In genomic region chr12:113271466-113271852, GRCh38 we compare ENCODE assay signal across 12 cellular contexts. TPM values are rescaled to one million over a fixed set of nuclear protein-coding genes. Genes with fewer than 3 reads are reported as not detected.
A peak's percentile ranks its signal among the peaks of the same experiment; 100 is the strongest.
DNase-seq lines count a peak whose midpoint lies in the region; ATAC-seq and TF ChIP-seq lines count a peak whose summit lies in the region.
"Had no signal": no experiment of that assay in that cellular context is flagged by ENCODE, and none has a peak within 500 bp of the region (broad histone marks: within the 10 kb centered on the region; RNA-seq: fewer than 3 reads in every experiment).

No MANE protein-coding gene starts in this region.

- H3K27ac ChIP-seq in breast epithelium (peak overlapping the region; percentile 84 to 86), mesenchymal stem cell (ENCODE audit: low read length, poor library complexity, severe bottlenecking) (peak overlapping the region; percentile 11), substantia nigra (ENCODE audit: low read depth, low read length, poor library complexity, severe bottlenecking) (peak overlapping the region; percentile 82)
- H3K27ac ChIP-seq: neutrophil had no signal

- no peak overlapping the region for H2BK5ac ChIP-seq in mesenchymal stem cell (ENCODE audit: low read depth, low read length, poor library complexity, severe bottlenecking)

- H3K4me3 ChIP-seq in breast epithelium (peak overlapping the region in 1 of 3 donors; percentile 45), mesenchymal stem cell (ENCODE audit: insufficient read depth in 1 of 2, low read depth in 1 of 2, low read length in 2 of 2) (peak overlapping the region in 1 of 2 experiments; percentile 50)
- H3K4me3 ChIP-seq: GM12878 had no signal

- H3K36me3 ChIP-seq in breast epithelium (no peaks in the 10 kb centered on the region), mesenchymal stem cell (ENCODE audit: control insufficient read depth in 1 of 2, insufficient read depth in 2 of 2, low read depth in 1 of 2, low read length in 2 of 2) (peaks cover 45 to 65% of the 10 kb centered on the region in 2 experiments)

- H4K8ac ChIP-seq in mesenchymal stem cell (ENCODE audit: low read length) = peak overlapping the region; percentile 94

- peak overlapping the region; percentile 85 to 88 for H3K18ac ChIP-seq in mesenchymal stem cell (ENCODE audit: low read depth in 1 of 2, low read length in 2 of 2)

- TF ChIP-seq CTCF in breast epithelium (IDR thresholded peaks at IDR 0.05) = no peak

- H2AK5ac ChIP-seq in mesenchymal stem cell (ENCODE audit: low read length, severe bottlenecking) = no peak overlapping the region

- H4K91ac ChIP-seq in mesenchymal stem cell (ENCODE audit: low read length) = peak overlapping the region; percentile 87

- ATAC-seq in HG03135 (IDR thresholded peaks at IDR 0.05; ENCODE audit: unreplicated experiment) (no peak), HG02973 (IDR thresholded peaks at IDR 0.05; ENCODE audit: unreplicated experiment) (no peak)

- no peak overlapping the region for H3K4me2 ChIP-seq in mesenchymal stem cell (ENCODE audit: low read length, poor library complexity, severe bottlenecking)

- H3K27me3 ChIP-seq in breast epithelium (no peaks in the 10 kb centered on the region), mesenchymal stem cell (ENCODE audit: control insufficient read depth in 1 of 2, insufficient read depth in 1 of 2, low read length in 2 of 2) (no peaks in the 10 kb centered on the region)
- H3K27me3 ChIP-seq: neutrophil had no signal

- H2AFZ ChIP-seq in mesenchymal stem cell (ENCODE audit: low read depth, low read length) = no peak overlapping the region

- no peaks in the 10 kb centered on the region for H3K9me3 ChIP-seq in breast epithelium
- H3K9me3 ChIP-seq in mesenchymal stem cell (ENCODE audit: control insufficient read depth, low read length) = no peaks in the 10 kb centered on the region
- H3K9me3 ChIP-seq: neutrophil had no signal

- peaks cover 0 to 14% of the 10 kb centered on the region in 2 donors for H3K4me1 ChIP-seq in breast epithelium
- peaks cover 9% of the 10 kb centered on the region for H3K4me1 ChIP-seq in mesenchymal stem cell (ENCODE audit: control insufficient read depth, insufficient read depth, low read depth, low read length)

- peak overlapping the region; percentile 9 to 73 for H2BK12ac ChIP-seq in mesenchymal stem cell (ENCODE audit: low read length in 2 of 2)

- peak overlapping the region; percentile 90 for H2BK15ac ChIP-seq in mesenchymal stem cell (ENCODE audit: low read depth, poor library complexity, severe bottlenecking)

- peak overlapping the region in 1 of 2 experiments; percentile 61 for H3K14ac ChIP-seq in mesenchymal stem cell (ENCODE audit: low read length in 2 of 2)

- H3K9ac ChIP-seq in mesenchymal stem cell (ENCODE audit: low read length) = peak overlapping the region; percentile 83

- peak overlapping the region; percentile 80 for H2BK120ac ChIP-seq in mesenchymal stem cell (ENCODE audit: low read depth, low read length)

- H3K23ac ChIP-seq in mesenchymal stem cell (ENCODE audit: low read length in 2 of 2) = no peak overlapping the region

- no peaks in the 10 kb centered on the region for H3K79me1 ChIP-seq in mesenchymal stem cell (replicated peaks; ENCODE audit: low read length, poor library complexity, severe bottlenecking)

- intact Hi-C loops in breast epithelium (cut with DNase I; ENCODE audit: low total_unique reads) (no loop called here), posterior vena cava (cut with DNase I) (no loop called here)

- peak; percentile 41 for DNase-seq in NCI-H2107 treated with DMSO at 0.1 percent for 48 hours (lab: John Stamatoyannopoulos, UW; ENCODE audit: unreplicated experiment)
- no peak for DNase-seq in breast epithelium (ENCODE audit: low spot score in 2 of 2)
- no peak for DNase-seq in mesenchymal stem cell
- no peak for DNase-seq in substantia nigra (lab: John Stamatoyannopoulos, UW)
- DNase-seq in NCI-H2227 treated with DMSO at 0.1 percent for 48 hours (lab: John Stamatoyannopoulos, UW) = no peak
- DNase-seq in posterior vena cava (ENCODE audit: low spot score) = no peak
- DNase-seq: COR-L47, NCI-H1694 had no signal

- WGBS in mesenchymal stem cell = 86% methylated on average over 10 of the region's 10 CpGs

- H3K4ac ChIP-seq in mesenchymal stem cell (ENCODE audit: low read depth in 1 of 2, low read length in 2 of 2) = peak overlapping the region; percentile 52 to 79

- no peak for TF ChIP-seq POLR2A in breast epithelium (IDR thresholded peaks at IDR 0.05)

RNA-seq across cellular contexts. Expression of gene TPCN1, which starts 50.2 kb away (rescaled TPM):
- total RNA-seq in breast epithelium (10 to 100 TPM; 46.9 to 71.7 (median 59.5) TPM), posterior vena cava (10 to 100 TPM; 28.8 to 50.8 TPM)
- polyA plus RNA-seq in mesenchymal stem cell (2013, experiment 1 of 2) = 57.5 TPM
- polyA plus RNA-seq in mesenchymal stem cell (2013, experiment 2 of 2) = 58.5 TPM

Comparison
In these comparisons a context has a peak if more than half of its experiments do, and no peak if none do; other contexts are left out.
1. H3K27ac ChIP-seq: peak in every context shown above with its lines; median percentile 85 in breast epithelium; 82 in substantia nigra; 11 in mesenchymal stem cell.